ENCODE assay signal across 40 cellular contexts in genomic region chr1:244158039-244158438, GRCh38.
"Had no signal": no experiment of that assay in that cellular context is flagged by ENCODE, and none has a peak within 500 bp of the region (broad histone marks: within the 10 kb centered on the region; RNA-seq: fewer than 3 reads in every experiment).

No MANE protein-coding gene starts in this region.

- H3K36me3 ChIP-seq: adrenal gland, ascending aorta, brain microvascular endothelial cell, breast epithelium, cardiac muscle cell, colonic mucosa had no signal

- H3K27me3 Mint-ChIP-seq: activated naive CD4-positive, alpha-beta T cell treated with anti-CD3 and anti-CD28 coated beads, Interleukin-2, amount 50 U/mL, for 24 hours; activated naive CD8-positive, alpha-beta T cell; activated naive CD8-positive, alpha-beta T cell treated with anti-CD3 and anti-CD28 coated beads for 36 hours; activated naive CD8-positive, alpha-beta T cell treated with anti-CD3 and anti-CD28 coated beads, Interleukin-2, amount 50 U/mL, for 24 hours; activated T-helper 17 cell treated with anti-CD3 and anti-CD28 coated beads, Interleukin-2, amount 50 U/mL, for 72 hours; brain; central memory CD8-positive, alpha-beta T cell had no signal

- H3K27ac Mint-ChIP-seq: activated naive CD4-positive, alpha-beta T cell treated with anti-CD3 and anti-CD28 coated beads for 36 hours; activated naive CD4-positive, alpha-beta T cell treated with anti-CD3 and anti-CD28 coated beads, Interleukin-2, amount 10 ng/mL, durations not matched to agents 7 days and 5 days; activated naive CD4-positive, alpha-beta T cell treated with anti-CD3 and anti-CD28 coated beads, Interleukin-2, amount 50 U/mL, for 24 hours; activated naive CD4-positive, alpha-beta T cell treated with anti-CD3 and anti-CD28 coated beads, Interleukin-2, amount 50 U/mL, for 72 hours; activated naive CD8-positive, alpha-beta T cell; activated naive CD8-positive, alpha-beta T cell treated with anti-CD3 and anti-CD28 coated beads for 36 hours; activated naive CD8-positive, alpha-beta T cell treated with anti-CD3 and anti-CD28 coated beads, Interleukin-2, amount 10 ng/mL, durations not matched to agents 7 days and 5 days; activated naive CD8-positive, alpha-beta T cell treated with anti-CD3 and anti-CD28 coated beads, Interleukin-2, amount 50 U/mL, for 24 hours; activated T-cell treated with anti-CD3 and anti-CD28 coated beads, Interleukin-2, amount 50 U/mL, for 72 hours; activated T-helper 1 cell treated with anti-CD3 and anti-CD28 coated beads, Interleukin-12 subunit alpha, Interleukin-12 subunit beta, Interleukin-2, Interleukin-4 antibody, amounts not matched to agents 30 ng/mL and 10 ng/mL and 1 ng/mL, durations not matched to agents 14 hours and 24 hours and 36 hours; activated T-helper 17 cell treated with anti-CD3 and anti-CD28 coated beads, Interleukin-2, amount 50 U/mL, for 72 hours; activated T-helper 2 cell treated with anti-CD3 and anti-CD28 coated beads, Interferon-gamma antibody, Interleukin-2, Interleukin-4, amounts not matched to agents 10 μg/mL and 5 μg/mL and 100 μg/mL, durations not matched to agents 14 hours and 24 hours and 36 hours had no signal

- H3K4me1 ChIP-seq: adrenal gland, ascending aorta, breast epithelium, colonic mucosa had no signal

- H3K36me3 Mint-ChIP-seq: activated naive CD4-positive, alpha-beta T cell treated with anti-CD3 and anti-CD28 coated beads, Interleukin-2, amount 10 ng/mL, durations not matched to agents 7 days and 5 days; activated naive CD4-positive, alpha-beta T cell treated with anti-CD3 and anti-CD28 coated beads, Interleukin-2, amount 50 U/mL, for 24 hours; activated naive CD4-positive, alpha-beta T cell treated with anti-CD3 and anti-CD28 coated beads, Interleukin-2, amount 50 U/mL, for 72 hours; activated naive CD8-positive, alpha-beta T cell; activated naive CD8-positive, alpha-beta T cell treated with anti-CD3 and anti-CD28 coated beads for 36 hours; activated naive CD8-positive, alpha-beta T cell treated with anti-CD3 and anti-CD28 coated beads, Interleukin-2, amount 10 ng/mL, durations not matched to agents 7 days and 5 days; brain had no signal

- H3K27ac ChIP-seq: adrenal gland, ascending aorta, body of pancreas, brain microvascular endothelial cell, breast epithelium, cardiac muscle cell, colonic mucosa had no signal

- H3K9me3 ChIP-seq: adrenal gland, ascending aorta, body of pancreas, breast epithelium, colonic mucosa had no signal

- FAIRE-seq: astrocyte, bronchial epithelial cell, colon had no signal

- DNase-seq: activated effector memory CD4-positive, alpha-beta T cell treated with anti-CD3 and anti-CD28 coated beads, Interleukin-2, amount 50 U/mL, for 16 hours; activated effector memory CD4-positive, alpha-beta T cell treated with Interleukin-2 at 50 U/mL for 16 hours; activated gamma-delta T cell; activated gamma-delta T cell treated with Interleukin-2 at 50 U/mL for 16 hours; activated naive CD4-positive, alpha-beta T cell; activated naive CD4-positive, alpha-beta T cell treated with anti-CD3 and anti-CD28 coated beads for 36 hours; activated naive CD4-positive, alpha-beta T cell treated with anti-CD3 and anti-CD28 coated beads, Interleukin-2, amount 10 ng/mL, durations not matched to agents 7 days and 5 days; activated naive CD4-positive, alpha-beta T cell treated with anti-CD3 and anti-CD28 coated beads, Interleukin-2, amount 50 U/mL, for 16 hours; activated naive CD4-positive, alpha-beta T cell treated with Interleukin-2 at 50 U/mL for 16 hours; activated naive CD8-positive, alpha-beta T cell treated with anti-CD3 and anti-CD28 coated beads for 36 hours; activated naive CD8-positive, alpha-beta T cell treated with anti-CD3 and anti-CD28 coated beads, Interleukin-2, amount 10 ng/mL, durations not matched to agents 7 days and 5 days; activated naive CD8-positive, alpha-beta T cell treated with anti-CD3 and anti-CD28 coated beads, Interleukin-2, amount 50 U/mL, for 24 hours; activated T-cell treated with anti-CD3 and anti-CD28 coated beads, Interleukin-2, amount 50 U/mL, for 4 hours; activated T-cell treated with anti-CD3 and anti-CD28 coated beads, Interleukin-2, amount 50 U/mL, for 48 hours; activated T-cell treated with anti-CD3 and anti-CD28 coated beads, Interleukin-2, amount 50 U/mL, for 72 hours; adrenal gland; amniotic stem cell; amygdala; anterior cingulate cortex; aorta; body of pancreas; brain microvascular endothelial cell; caudate nucleus; central memory CD4-positive, alpha-beta T cell; cerebellar nuclear complex; colonic mucosa had no signal

- H3K4me1 Mint-ChIP-seq: activated naive CD4-positive, alpha-beta T cell treated with anti-CD3 and anti-CD28 coated beads, Interleukin-2, amount 10 ng/mL, durations not matched to agents 7 days and 5 days; activated naive CD4-positive, alpha-beta T cell treated with anti-CD3 and anti-CD28 coated beads, Interleukin-2, amount 50 U/mL, for 24 hours; activated naive CD8-positive, alpha-beta T cell treated with anti-CD3 and anti-CD28 coated beads for 36 hours; activated naive CD8-positive, alpha-beta T cell treated with anti-CD3 and anti-CD28 coated beads, Interleukin-2, amount 10 ng/mL, durations not matched to agents 7 days and 5 days; activated naive CD8-positive, alpha-beta T cell treated with anti-CD3 and anti-CD28 coated beads, Interleukin-2, amount 50 U/mL, for 24 hours; activated T-helper 17 cell treated with anti-CD3 and anti-CD28 coated beads, Interleukin-2, amount 50 U/mL, for 72 hours; central memory CD8-positive, alpha-beta T cell had no signal

- ATAC-seq: activated naive CD4-positive, alpha-beta T cell treated with anti-CD3 and anti-CD28 coated beads, Interleukin-2, amount 50 U/mL, for 72 hours; activated naive CD8-positive, alpha-beta T cell treated with anti-CD3 and anti-CD28 coated beads, Interleukin-2, amount 50 U/mL, for 24 hours; activated T-cell treated with anti-CD3 and anti-CD28 coated beads, Interleukin-2, amount 50 U/mL, for 4 hours; activated T-cell treated with anti-CD3 and anti-CD28 coated beads, Interleukin-2, amount 50 U/mL, for 72 hours; activated T-helper 17 cell treated with anti-CD3 and anti-CD28 coated beads, Interleukin-2, amount 50 U/mL, for 72 hours; body of pancreas had no signal

- H3K27me3 ChIP-seq: adrenal gland, ascending aorta, body of pancreas, brain microvascular endothelial cell, breast epithelium, cardiac muscle cell, colonic mucosa had no signal

- H3K4me3 Mint-ChIP-seq: activated naive CD4-positive, alpha-beta T cell treated with anti-CD3 and anti-CD28 coated beads for 36 hours; activated naive CD4-positive, alpha-beta T cell treated with anti-CD3 and anti-CD28 coated beads, Interleukin-2, amount 10 ng/mL, durations not matched to agents 7 days and 5 days; activated naive CD4-positive, alpha-beta T cell treated with anti-CD3 and anti-CD28 coated beads, Interleukin-2, amount 50 U/mL, for 24 hours; activated naive CD8-positive, alpha-beta T cell; activated naive CD8-positive, alpha-beta T cell treated with anti-CD3 and anti-CD28 coated beads for 36 hours; activated naive CD8-positive, alpha-beta T cell treated with anti-CD3 and anti-CD28 coated beads, Interleukin-2, amount 10 ng/mL, durations not matched to agents 7 days and 5 days; activated naive CD8-positive, alpha-beta T cell treated with anti-CD3 and anti-CD28 coated beads, Interleukin-2, amount 50 U/mL, for 24 hours; activated T-cell treated with anti-CD3 and anti-CD28 coated beads, Interleukin-2, amount 50 U/mL, for 4 hours; activated T-cell treated with anti-CD3 and anti-CD28 coated beads, Interleukin-2, amount 50 U/mL, for 72 hours; activated T-helper 1 cell treated with anti-CD3 and anti-CD28 coated beads, Interleukin-12 subunit alpha, Interleukin-12 subunit beta, Interleukin-2, Interleukin-4 antibody, amounts not matched to agents 30 ng/mL and 10 ng/mL and 1 ng/mL, durations not matched to agents 14 hours and 24 hours and 36 hours; activated T-helper 17 cell treated with anti-CD3 and anti-CD28 coated beads, Interleukin-2, amount 50 U/mL, for 72 hours; brain; central memory CD8-positive, alpha-beta T cell had no signal

- H3K4me3 ChIP-seq: adrenal gland, ascending aorta, body of pancreas, breast epithelium, cardiac muscle cell, colonic mucosa had no signal

- H3K9me3 Mint-ChIP-seq: activated naive CD4-positive, alpha-beta T cell treated with anti-CD3 and anti-CD28 coated beads for 36 hours; activated naive CD4-positive, alpha-beta T cell treated with anti-CD3 and anti-CD28 coated beads, Interleukin-2, amount 10 ng/mL, durations not matched to agents 7 days and 5 days; activated naive CD4-positive, alpha-beta T cell treated with anti-CD3 and anti-CD28 coated beads, Interleukin-2, amount 50 U/mL, for 24 hours; activated naive CD4-positive, alpha-beta T cell treated with anti-CD3 and anti-CD28 coated beads, Interleukin-2, amount 50 U/mL, for 72 hours; activated naive CD8-positive, alpha-beta T cell treated with anti-CD3 and anti-CD28 coated beads for 36 hours; activated naive CD8-positive, alpha-beta T cell treated with anti-CD3 and anti-CD28 coated beads, Interleukin-2, amount 10 ng/mL, durations not matched to agents 7 days and 5 days; activated naive CD8-positive, alpha-beta T cell treated with anti-CD3 and anti-CD28 coated beads, Interleukin-2, amount 50 U/mL, for 24 hours; activated T-cell treated with anti-CD3 and anti-CD28 coated beads, Interleukin-2, amount 50 U/mL, for 4 hours; activated T-helper 1 cell treated with anti-CD3 and anti-CD28 coated beads, Interleukin-12 subunit alpha, Interleukin-12 subunit beta, Interleukin-2, Interleukin-4 antibody, amounts not matched to agents 30 ng/mL and 10 ng/mL and 1 ng/mL, durations not matched to agents 14 hours and 24 hours and 36 hours; activated T-helper 17 cell treated with anti-CD3 and anti-CD28 coated beads, Interleukin-2, amount 50 U/mL, for 72 hours; activated T-helper 2 cell treated with anti-CD3 and anti-CD28 coated beads, Interferon-gamma antibody, Interleukin-2, Interleukin-4, amounts not matched to agents 10 μg/mL and 5 μg/mL and 100 μg/mL, durations not matched to agents 14 hours and 24 hours and 36 hours; brain; central memory CD8-positive, alpha-beta T cell had no signal
